In genomic region chr14:68862954-68863594, GRCh38 we compare ENCODE assay signal across 8 cellular contexts.
DNase-seq lines count a peak whose midpoint lies in the region; ATAC-seq and TF ChIP-seq lines count a peak whose summit lies in the region.

No MANE protein-coding gene starts in this region.

- H3K9ac ChIP-seq in KMS-11: no peak overlapping the region
- H3K9ac ChIP-seq in PC-3 (ENCODE audit: low read length): no peak overlapping the region
- no peak overlapping the region for H3K9ac ChIP-seq in neural progenitor cell

- H3K9me3 ChIP-seq in PC-3 (ENCODE audit: low read length) (peaks cover 6% of the 10 kb centered on the region; the same call in 1 of the 2 replicates), neural progenitor cell (ENCODE audit: low read depth) (no peaks in the 10 kb centered on the region)

- H3K4me3 ChIP-seq in KMS-11 (IDR thresholded peaks at IDR 0.05; ENCODE audit: insufficient read depth, low read depth, low read length) (no peak overlapping the region), PC-3 (ENCODE audit: low read length) (no peak overlapping the region), fibroblast of mammary gland (ENCODE audit: control insufficient read depth, low read depth, low read length) (no peak overlapping the region), neural progenitor cell (no peak overlapping the region)

- H3K4me2 ChIP-seq in KMS-11 (no peak overlapping the region), PC-3 (ENCODE audit: low read length) (no peak overlapping the region), neural progenitor cell (no peak overlapping the region)

- no peak overlapping the region for H3K27ac ChIP-seq in KMS-11
- no peak overlapping the region for H3K27ac ChIP-seq in PC-3 (ENCODE audit: low read length)
- no peak overlapping the region for H3K27ac ChIP-seq in neural progenitor cell
- H3K27ac ChIP-seq in substantia nigra (ENCODE audit: low read depth, low read length, poor library complexity, severe bottlenecking): no peak overlapping the region

- no peaks in the 10 kb centered on the region for H3K79me2 ChIP-seq in KMS-11 (ENCODE audit: insufficient read depth, low read depth)
- no peaks in the 10 kb centered on the region for H3K79me2 ChIP-seq in PC-3 (ENCODE audit: low read length)
- no peaks in the 10 kb centered on the region for H3K79me2 ChIP-seq in neural progenitor cell (ENCODE audit: low read depth)

- no peaks in the 10 kb centered on the region for H3F3A ChIP-seq in PC-3 (ENCODE audit: low read length, unreplicated experiment)
- H3F3A ChIP-seq in neural progenitor cell (ENCODE audit: low read depth): peaks cover 4% of the 10 kb centered on the region

- H3K36me3 Mint-ChIP-seq in activated T-cell treated with anti-CD3 and anti-CD28 coated beads, Interleukin-2, amount 50 U/mL, for 24 hours (ENCODE audit: low read depth): peaks cover 3% of the 10 kb centered on the region
- no peaks in the 10 kb centered on the region for H3K36me3 Mint-ChIP-seq in neural progenitor cell

- TF ChIP-seq CTCF in KMS-11 (conservative IDR thresholded peaks at IDR 0.05; ENCODE audit: low read depth, low read length): peak; percentile 64
- peak; percentile 91 for TF ChIP-seq CTCF in PC-3 (conservative IDR thresholded peaks at IDR 0.05; ENCODE audit: low read depth, low read length)
- peak; percentile 80 for TF ChIP-seq CTCF in fibroblast of mammary gland (conservative IDR thresholded peaks at IDR 0.05; ENCODE audit: control insufficient read depth, insufficient read depth, low read depth, low read length)
- peak; percentile 88 for TF ChIP-seq CTCF in neural progenitor cell (IDR thresholded peaks at IDR 0.05)

- POLR2A ChIA-PET in PC-3 (lab: Charles Lee; ENCODE audit: unreplicated experiment): no interaction called here

- ATAC-seq in PC-3 (peak; percentile 84), HG02840 (IDR thresholded peaks at IDR 0.05; ENCODE audit: low FRiP score, unreplicated experiment) (no peak)

- H3K9me2 ChIP-seq in PC-3 (replicated peaks; ENCODE audit: low read length): no peaks in the 10 kb centered on the region

- no peaks in the 10 kb centered on the region for H3K27me3 Mint-ChIP-seq in activated T-cell treated with anti-CD3 and anti-CD28 coated beads, Interleukin-2, amount 50 U/mL, for 24 hours
- peaks cover 4% of the 10 kb centered on the region for H3K27me3 Mint-ChIP-seq in neural progenitor cell (ENCODE audit: insufficient read depth, low read depth)

- H4K20me1 ChIP-seq in KMS-11 (ENCODE audit: insufficient read depth): no peaks in the 10 kb centered on the region
- no peaks in the 10 kb centered on the region for H4K20me1 ChIP-seq in PC-3 (ENCODE audit: low read length)
- no peaks in the 10 kb centered on the region for H4K20me1 ChIP-seq in neural progenitor cell (ENCODE audit: low read depth)

- H3K4me1 ChIP-seq in KMS-11 (ENCODE audit: low read depth, poor library complexity, severe bottlenecking): no peaks in the 10 kb centered on the region
- no peaks in the 10 kb centered on the region for H3K4me1 ChIP-seq in PC-3 (ENCODE audit: insufficient read depth, low read length)
- H3K4me1 ChIP-seq in neural progenitor cell: no peaks in the 10 kb centered on the region

- peaks cover 2% of the 10 kb centered on the region for H3K9me3 Mint-ChIP-seq in activated T-cell treated with anti-CD3 and anti-CD28 coated beads, Interleukin-2, amount 50 U/mL, for 24 hours
- peaks cover 7% of the 10 kb centered on the region for H3K9me3 Mint-ChIP-seq in neural progenitor cell

- no peaks in the 10 kb centered on the region for H3K27me3 ChIP-seq in KMS-11 (ENCODE audit: insufficient read depth, low read depth)
- H3K27me3 ChIP-seq in PC-3 (ENCODE audit: low read length): no peaks in the 10 kb centered on the region
- H3K27me3 ChIP-seq in neural progenitor cell: no peaks in the 10 kb centered on the region

- peak overlapping the region; percentile 26; the same call in 1 of the 2 replicates for H2AFZ ChIP-seq in KMS-11 (ENCODE audit: low read depth)
- H2AFZ ChIP-seq in PC-3 (ENCODE audit: low read length): no peak overlapping the region
- H2AFZ ChIP-seq in neural progenitor cell (replicated peaks): peak overlapping the region; percentile 66

- H3K36me3 ChIP-seq in KMS-11 (ENCODE audit: insufficient read depth) (no peaks in the 10 kb centered on the region), PC-3 (ENCODE audit: low read depth, low read length) (peaks cover 15% of the 10 kb centered on the region), neural progenitor cell (no peaks in the 10 kb centered on the region)

- H3K4me3 Mint-ChIP-seq in activated T-cell treated with anti-CD3 and anti-CD28 coated beads, Interleukin-2, amount 50 U/mL, for 24 hours: no peak overlapping the region
- no peak overlapping the region for H3K4me3 Mint-ChIP-seq in neural progenitor cell

- H3K4me1 Mint-ChIP-seq in activated T-cell treated with anti-CD3 and anti-CD28 coated beads, Interleukin-2, amount 50 U/mL, for 24 hours (ENCODE audit: low read depth): no peaks in the 10 kb centered on the region
- H3K4me1 Mint-ChIP-seq in neural progenitor cell: peaks cover 3% of the 10 kb centered on the region

- H3K27ac Mint-ChIP-seq in activated T-cell treated with anti-CD3 and anti-CD28 coated beads, Interleukin-2, amount 50 U/mL, for 24 hours: no peak overlapping the region
- no peak overlapping the region for H3K27ac Mint-ChIP-seq in neural progenitor cell

- DNase-seq in DMS114 treated with DMSO at 0.1 percent for 48 hours (lab: John Stamatoyannopoulos, UW; ENCODE audit: unreplicated experiment) (peak; percentile 80), PC-3 (peak; percentile 91), fibroblast of mammary gland (ENCODE audit: low read depth) (peak; percentile 82), neural progenitor cell (ENCODE audit: low spot score) (peak; percentile 86), substantia nigra (lab: John Stamatoyannopoulos, UW) (peak in 38 of 49 donors; percentile 2 to 69 (median 34))
- peak; percentile 76 for DNase-seq in activated T-cell treated with anti-CD3 and anti-CD28 coated beads, Interleukin-2, amount 50 U/mL, for 24 hours

- intact Hi-C loops in PC-3 (cut with micrococcal nuclease): loop anchor here (1.0 to 10.0 kb wide), 5 partner anchors 48 to 602 kb away; no protein-coding TSS in a partner anchor

- CTCF ChIA-PET in PC-3 (lab: Charles Lee): interaction anchor here (0.6 to 2.0 kb wide), 8 partner anchors 21 to 1233 kb away, joined by 3 to 12 read pairs (median 4); no protein-coding TSS in a partner anchor

- no TSS peak for BruUV-seq in PC-3 (replicated peaks; lab: Mats Ljungman, UMichigan)

Comparison
In these comparisons a context has a peak if more than half of its experiments do, and no peak if none do; other contexts are left out.
1. DNase-seq: peak in every context shown above with its lines; median percentile 91 in PC-3; 86 in neural progenitor cell; 82 in fibroblast of mammary gland; 80 in DMS114 treated with DMSO at 0.1 percent for 48 hours; 76 in activated T-cell treated with anti-CD3 and anti-CD28 coated beads, Interleukin-2, amount 50 U/mL, for 24 hours; 34 in substantia nigra.